In genomic region chr4:124525524-124525923, GRCh38 we compare ENCODE assay signal across 2 cellular contexts.
TF ChIP-seq lines count a peak whose summit lies in the region.

No MANE protein-coding gene starts in this region.

TF ChIP-seq in IMR-90, 13 proteins besides CTCF, POLR2A, EP300 and RAD21 (continued from another document):
- no peak for TF ChIP-seq RFX5 (IDR thresholded peaks at IDR 0.05; ENCODE audit: low read depth, low read length)
- TF ChIP-seq CHD1 (IDR thresholded peaks at IDR 0.05; ENCODE audit: low read depth, low read length): no peak
- no peak for TF ChIP-seq USF2 (IDR thresholded peaks at IDR 0.05; ENCODE audit: low read depth, low read length)
- TF ChIP-seq BHLHE40 (IDR thresholded peaks at IDR 0.05; ENCODE audit: low read depth, low read length): no peak
- TF ChIP-seq FOS (IDR thresholded peaks at IDR 0.05; ENCODE audit: low read depth, low read length): no peak
- no peak for TF ChIP-seq CEBPB (IDR thresholded peaks at IDR 0.05; ENCODE audit: low read depth, low read length)

TF ChIP-seq in WTC11, 78 proteins besides CTCF, POLR2A, EP300 and RAD21 (continued from another document):
- TF ChIP-seq PRDM15 (CRISPR knock-in tag; IDR thresholded peaks at IDR 0.05) (no peak), ARID4B (CRISPR knock-in tag; IDR thresholded peaks at IDR 0.05; ENCODE audit: borderline replicate concordance) (no peak), GTF2I (CRISPR knock-in tag; conservative IDR thresholded peaks at IDR 0.05) (no peak), PREB (CRISPR knock-in tag; IDR thresholded peaks at IDR 0.05; ENCODE audit: borderline replicate concordance) (no peak), EMX1 (CRISPR knock-in tag; IDR thresholded peaks at IDR 0.05) (no peak), ZNF138 (CRISPR knock-in tag; conservative IDR thresholded peaks at IDR 0.05) (no peak), ZNF121 (CRISPR knock-in tag; IDR thresholded peaks at IDR 0.05) (no peak), GABPB1 (CRISPR knock-in tag; IDR thresholded peaks at IDR 0.05) (no peak), ATF6 (CRISPR knock-in tag; IDR thresholded peaks at IDR 0.05) (no peak), ZNF512 (CRISPR knock-in tag; IDR thresholded peaks at IDR 0.05; ENCODE audit: borderline replicate concordance) (no peak), OVOL2 (CRISPR knock-in tag; IDR thresholded peaks at IDR 0.05; ENCODE audit: borderline replicate concordance) (no peak)
